ENCODE assay signal across 1 cellular context in genomic region chr1:35222322-35223108, GRCh38.
TF ChIP-seq lines count a peak whose summit lies in the region.

No MANE protein-coding gene starts in this region.

TF ChIP-seq in SK-N-SH, 30 proteins besides CTCF, POLR2A, EP300 and RAD21 (continued from another document):
- 0 out of 2 replicates have a peak, but pooled peaks have one; percentile 14 for TF ChIP-seq USF1 (IDR thresholded peaks at IDR 0.05; ENCODE audit: borderline replicate concordance, low read depth)
- 0 out of 2 replicates have a peak, but pooled peaks have one; percentile 36 for TF ChIP-seq POLR2AphosphoS5 (IDR thresholded peaks at IDR 0.05; ENCODE audit: low read depth, low read length)
- no peak for TF ChIP-seq USF2 (IDR thresholded peaks at IDR 0.05; ENCODE audit: borderline replicate concordance, low read depth, low read length)
- TF ChIP-seq YY1 (IDR thresholded peaks at IDR 0.05; ENCODE audit: low read depth), result no peak
- TF ChIP-seq ZBTB33 (IDR thresholded peaks at IDR 0.05; ENCODE audit: borderline replicate concordance, low read depth), result no peak
- TF ChIP-seq NRF1 (IDR thresholded peaks at IDR 0.05; ENCODE audit: low read depth, low read length), result no peak
- peak; percentile 71 for TF ChIP-seq JUND (IDR thresholded peaks at IDR 0.05)
- TF ChIP-seq PBX3 (IDR thresholded peaks at IDR 0.05), result peak; percentile 89
- TF ChIP-seq SIN3A (IDR thresholded peaks at IDR 0.05; ENCODE audit: borderline replicate concordance, low read depth, low read length), result no peak
- TF ChIP-seq ELF1 (IDR thresholded peaks at IDR 0.05), result no peak
- no peak for TF ChIP-seq SMC3 (IDR thresholded peaks at IDR 0.05; ENCODE audit: low read depth, low read length)
